Comparison of ENCODE assay signal across 2 cellular contexts in genomic region chr16:1773703-1774455, GRCh38.
TF ChIP-seq lines count a peak whose summit lies in the region.

No MANE protein-coding gene starts in this region.

TF ChIP-seq in A549, 52 proteins besides CTCF, POLR2A, EP300 and RAD21:
- TF ChIP-seq HEYL (CRISPR knock-in tag; IDR thresholded peaks at IDR 0.05) (no peak), RFX5 (IDR thresholded peaks at IDR 0.05) (no peak), FOSB (CRISPR knock-in tag; IDR thresholded peaks at IDR 0.05) (no peak), HDAC2 (IDR thresholded peaks at IDR 0.05) (no peak), CHD2 (IDR thresholded peaks at IDR 0.05; ENCODE audit: low read length, partially characterized antibody) (no peak), ESRRA (IDR thresholded peaks at IDR 0.05; ENCODE audit: borderline replicate concordance, low read length) (no peak), HOXB5 (CRISPR knock-in tag; IDR thresholded peaks at IDR 0.05) (no peak), FOXS1 (CRISPR knock-in tag; IDR thresholded peaks at IDR 0.05) (no peak), PHF8 (IDR thresholded peaks at IDR 0.05; ENCODE audit: borderline replicate concordance, low read depth) (no peak), SREBF2 (IDR thresholded peaks at IDR 0.05) (no peak), NPAS2 (CRISPR knock-in tag; IDR thresholded peaks at IDR 0.05; ENCODE audit: borderline replicate concordance) (no peak), MYC (IDR thresholded peaks at IDR 0.05; ENCODE audit: borderline replicate concordance, low read length) (no peak)
- TF ChIP-seq, protein P1, sequence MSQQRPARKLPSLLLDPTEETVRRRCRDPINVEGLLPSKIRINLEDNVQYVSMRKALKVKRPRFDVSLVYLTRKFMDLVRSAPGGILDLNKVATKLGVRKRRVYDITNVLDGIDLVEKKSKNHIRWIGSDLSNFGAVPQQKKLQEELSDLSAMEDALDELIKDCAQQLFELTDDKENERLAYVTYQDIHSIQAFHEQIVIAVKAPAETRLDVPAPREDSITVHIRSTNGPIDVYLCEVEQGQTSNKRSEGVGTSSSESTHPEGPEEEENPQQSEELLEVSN (IDR thresholded peaks at IDR 0.05; ENCODE audit: borderline replicate concordance, low read depth): no peak
- TF ChIP-seq, protein P2, sequence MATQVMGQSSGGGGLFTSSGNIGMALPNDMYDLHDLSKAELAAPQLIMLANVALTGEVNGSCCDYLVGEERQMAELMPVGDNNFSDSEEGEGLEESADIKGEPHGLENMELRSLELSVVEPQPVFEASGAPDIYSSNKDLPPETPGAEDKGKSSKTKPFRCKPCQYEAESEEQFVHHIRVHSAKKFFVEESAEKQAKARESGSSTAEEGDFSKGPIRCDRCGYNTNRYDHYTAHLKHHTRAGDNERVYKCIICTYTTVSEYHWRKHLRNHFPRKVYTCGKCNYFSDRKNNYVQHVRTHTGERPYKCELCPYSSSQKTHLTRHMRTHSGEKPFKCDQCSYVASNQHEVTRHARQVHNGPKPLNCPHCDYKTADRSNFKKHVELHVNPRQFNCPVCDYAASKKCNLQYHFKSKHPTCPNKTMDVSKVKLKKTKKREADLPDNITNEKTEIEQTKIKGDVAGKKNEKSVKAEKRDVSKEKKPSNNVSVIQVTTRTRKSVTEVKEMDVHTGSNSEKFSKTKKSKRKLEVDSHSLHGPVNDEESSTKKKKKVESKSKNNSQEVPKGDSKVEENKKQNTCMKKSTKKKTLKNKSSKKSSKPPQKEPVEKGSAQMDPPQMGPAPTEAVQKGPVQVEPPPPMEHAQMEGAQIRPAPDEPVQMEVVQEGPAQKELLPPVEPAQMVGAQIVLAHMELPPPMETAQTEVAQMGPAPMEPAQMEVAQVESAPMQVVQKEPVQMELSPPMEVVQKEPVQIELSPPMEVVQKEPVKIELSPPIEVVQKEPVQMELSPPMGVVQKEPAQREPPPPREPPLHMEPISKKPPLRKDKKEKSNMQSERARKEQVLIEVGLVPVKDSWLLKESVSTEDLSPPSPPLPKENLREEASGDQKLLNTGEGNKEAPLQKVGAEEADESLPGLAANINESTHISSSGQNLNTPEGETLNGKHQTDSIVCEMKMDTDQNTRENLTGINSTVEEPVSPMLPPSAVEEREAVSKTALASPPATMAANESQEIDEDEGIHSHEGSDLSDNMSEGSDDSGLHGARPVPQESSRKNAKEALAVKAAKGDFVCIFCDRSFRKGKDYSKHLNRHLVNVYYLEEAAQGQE (IDR thresholded peaks at IDR 0.05): no peak
- TF ChIP-seq, protein P3, sequence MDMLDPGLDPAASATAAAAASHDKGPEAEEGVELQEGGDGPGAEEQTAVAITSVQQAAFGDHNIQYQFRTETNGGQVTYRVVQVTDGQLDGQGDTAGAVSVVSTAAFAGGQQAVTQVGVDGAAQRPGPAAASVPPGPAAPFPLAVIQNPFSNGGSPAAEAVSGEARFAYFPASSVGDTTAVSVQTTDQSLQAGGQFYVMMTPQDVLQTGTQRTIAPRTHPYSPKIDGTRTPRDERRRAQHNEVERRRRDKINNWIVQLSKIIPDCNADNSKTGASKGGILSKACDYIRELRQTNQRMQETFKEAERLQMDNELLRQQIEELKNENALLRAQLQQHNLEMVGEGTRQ (IDR thresholded peaks at IDR 0.05): no peak
- TF ChIP-seq, protein P4, sequence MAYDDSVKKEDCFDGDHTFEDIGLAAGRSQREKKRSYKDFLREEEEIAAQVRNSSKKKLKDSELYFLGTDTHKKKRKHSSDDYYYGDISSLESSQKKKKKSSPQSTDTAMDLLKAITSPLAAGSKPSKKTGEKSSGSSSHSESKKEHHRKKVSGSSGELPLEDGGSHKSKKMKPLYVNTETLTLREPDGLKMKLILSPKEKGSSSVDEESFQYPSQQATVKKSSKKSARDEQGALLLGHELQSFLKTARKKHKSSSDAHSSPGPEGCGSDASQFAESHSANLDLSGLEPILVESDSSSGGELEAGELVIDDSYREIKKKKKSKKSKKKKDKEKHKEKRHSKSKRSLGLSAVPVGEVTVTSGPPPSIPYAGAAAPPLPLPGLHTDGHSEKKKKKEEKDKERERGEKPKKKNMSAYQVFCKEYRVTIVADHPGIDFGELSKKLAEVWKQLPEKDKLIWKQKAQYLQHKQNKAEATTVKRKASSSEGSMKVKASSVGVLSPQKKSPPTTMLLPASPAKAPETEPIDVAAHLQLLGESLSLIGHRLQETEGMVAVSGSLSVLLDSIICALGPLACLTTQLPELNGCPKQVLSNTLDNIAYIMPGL (CRISPR knock-in tag; IDR thresholded peaks at IDR 0.05; ENCODE audit: borderline replicate concordance): no peak

TF ChIP-seq in SK-N-SH, 30 proteins besides CTCF, POLR2A, EP300 and RAD21 (continued from another document):
- TF ChIP-seq MEF2A (IDR thresholded peaks at IDR 0.05; ENCODE audit: borderline replicate concordance, low read depth) (no peak), ELF1 (IDR thresholded peaks at IDR 0.05) (no peak), RCOR1 (IDR thresholded peaks at IDR 0.05; ENCODE audit: low read length) (no peak), RXRA (IDR thresholded peaks at IDR 0.05; ENCODE audit: borderline replicate concordance, low read depth) (no peak), GATA2 (CRISPR knock-in tag; IDR thresholded peaks at IDR 0.05) (no peak), FOXM1 (IDR thresholded peaks at IDR 0.05; ENCODE audit: low read depth) (no peak), FOXJ3 (CRISPR knock-in tag; IDR thresholded peaks at IDR 0.05) (no peak), NRF1 (IDR thresholded peaks at IDR 0.05; ENCODE audit: low read depth, low read length) (no peak), CHD2 (IDR thresholded peaks at IDR 0.05; ENCODE audit: low read length, partially characterized antibody) (no peak), TCF12 (IDR thresholded peaks at IDR 0.05) (no peak), FOSL2 (IDR thresholded peaks at IDR 0.05; ENCODE audit: borderline replicate concordance, low read depth) (no peak), GABPA (IDR thresholded peaks at IDR 0.05; ENCODE audit: low read depth) (no peak), YY1 (IDR thresholded peaks at IDR 0.05; ENCODE audit: low read depth) (no peak), MXI1 (IDR thresholded peaks at IDR 0.05; ENCODE audit: low read depth, low read length) (no peak), JUND (IDR thresholded peaks at IDR 0.05) (no peak), EZH2phosphoT487 (IDR thresholded peaks at IDR 0.05; ENCODE audit: borderline replicate concordance, low read depth) (no peak)
- TF ChIP-seq, protein P5, sequence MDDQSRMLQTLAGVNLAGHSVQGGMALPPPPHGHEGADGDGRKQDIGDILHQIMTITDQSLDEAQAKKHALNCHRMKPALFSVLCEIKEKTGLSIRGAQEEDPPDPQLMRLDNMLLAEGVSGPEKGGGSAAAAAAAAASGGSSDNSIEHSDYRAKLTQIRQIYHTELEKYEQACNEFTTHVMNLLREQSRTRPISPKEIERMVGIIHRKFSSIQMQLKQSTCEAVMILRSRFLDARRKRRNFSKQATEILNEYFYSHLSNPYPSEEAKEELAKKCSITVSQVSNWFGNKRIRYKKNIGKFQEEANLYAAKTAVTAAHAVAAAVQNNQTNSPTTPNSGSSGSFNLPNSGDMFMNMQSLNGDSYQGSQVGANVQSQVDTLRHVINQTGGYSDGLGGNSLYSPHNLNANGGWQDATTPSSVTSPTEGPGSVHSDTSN (IDR thresholded peaks at IDR 0.05): no peak
- TF ChIP-seq, protein P6, sequence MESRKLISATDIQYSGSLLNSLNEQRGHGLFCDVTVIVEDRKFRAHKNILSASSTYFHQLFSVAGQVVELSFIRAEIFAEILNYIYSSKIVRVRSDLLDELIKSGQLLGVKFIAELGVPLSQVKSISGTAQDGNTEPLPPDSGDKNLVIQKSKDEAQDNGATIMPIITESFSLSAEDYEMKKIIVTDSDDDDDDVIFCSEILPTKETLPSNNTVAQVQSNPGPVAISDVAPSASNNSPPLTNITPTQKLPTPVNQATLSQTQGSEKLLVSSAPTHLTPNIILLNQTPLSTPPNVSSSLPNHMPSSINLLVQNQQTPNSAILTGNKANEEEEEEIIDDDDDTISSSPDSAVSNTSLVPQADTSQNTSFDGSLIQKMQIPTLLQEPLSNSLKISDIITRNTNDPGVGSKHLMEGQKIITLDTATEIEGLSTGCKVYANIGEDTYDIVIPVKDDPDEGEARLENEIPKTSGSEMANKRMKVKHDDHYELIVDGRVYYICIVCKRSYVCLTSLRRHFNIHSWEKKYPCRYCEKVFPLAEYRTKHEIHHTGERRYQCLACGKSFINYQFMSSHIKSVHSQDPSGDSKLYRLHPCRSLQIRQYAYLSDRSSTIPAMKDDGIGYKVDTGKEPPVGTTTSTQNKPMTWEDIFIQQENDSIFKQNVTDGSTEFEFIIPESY (IDR thresholded peaks at IDR 0.05; ENCODE audit: borderline replicate concordance, low read depth): no peak
